In the genomic region with DNA sequence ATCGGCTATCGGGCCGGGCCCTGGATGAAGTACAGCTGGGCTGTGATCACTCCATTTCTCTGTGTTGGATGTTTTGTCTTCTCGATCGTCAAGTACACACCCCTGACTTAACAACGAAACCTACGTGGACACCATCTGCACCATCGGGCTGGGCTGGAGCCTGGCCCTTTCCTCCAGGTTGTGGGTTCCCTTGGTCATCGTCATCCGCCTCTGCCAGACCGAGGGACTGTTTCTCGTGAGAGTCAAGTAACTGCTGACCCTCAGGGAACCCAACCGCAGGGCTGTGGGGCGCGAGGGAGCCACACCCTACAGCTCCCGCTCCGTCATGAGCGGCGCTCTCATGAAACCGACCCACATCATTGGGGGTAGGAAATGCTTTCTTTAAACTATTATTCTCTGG, we compare ENCODE assay signal across 30 cellular contexts.
"Had no signal": no experiment of that assay in that cellular context is flagged by ENCODE, and none has a peak within 500 bp of the region (broad histone marks: within the 10 kb centered on the region; RNA-seq: fewer than 3 reads in every experiment).

No MANE protein-coding gene starts in this region.

- H3K36me3 Mint-ChIP-seq: activated CD4-positive, alpha-beta memory T cell treated with anti-CD3 and anti-CD28 coated beads for 36 hours; activated CD8-positive, alpha-beta memory T cell treated with anti-CD3 and anti-CD28 coated beads, Interleukin-2, amount 10 ng/mL, durations not matched to agents 7 days and 5 days; activated naive CD4-positive, alpha-beta T cell treated with anti-CD3 and anti-CD28 coated beads, Interleukin-2, amount 50 U/mL, for 24 hours; activated naive CD8-positive, alpha-beta T cell treated with anti-CD3 and anti-CD28 coated beads, Interleukin-2, amount 10 ng/mL, durations not matched to agents 7 days and 5 days had no signal

- H3K27ac ChIP-seq: brain microvascular endothelial cell, epithelial cell of prostate, esophagus squamous epithelium, gastroesophageal sphincter had no signal

- H3K27me3 Mint-ChIP-seq: activated CD4-positive, alpha-beta memory T cell treated with anti-CD3 and anti-CD28 coated beads for 36 hours; activated CD4-positive, alpha-beta T cell treated with anti-CD3 and anti-CD28 coated beads for 36 hours; activated CD4-positive, alpha-beta T cell treated with anti-CD3 and anti-CD28 coated beads, Interleukin-2, amount 10 ng/mL, durations not matched to agents 24 days and 14 days; activated CD8-positive, alpha-beta memory T cell treated with anti-CD3 and anti-CD28 coated beads, Interleukin-2, amount 10 ng/mL, durations not matched to agents 7 days and 5 days; activated naive CD4-positive, alpha-beta T cell treated with anti-CD3 and anti-CD28 coated beads, Interleukin-2, amount 50 U/mL, for 24 hours; activated naive CD8-positive, alpha-beta T cell treated with anti-CD3 and anti-CD28 coated beads, Interleukin-2, amount 10 ng/mL, durations not matched to agents 7 days and 5 days; central memory CD8-positive, alpha-beta T cell had no signal

- H3K4me1 Mint-ChIP-seq: activated CD4-positive, alpha-beta T cell treated with anti-CD3 and anti-CD28 coated beads for 36 hours; activated CD4-positive, alpha-beta T cell treated with anti-CD3 and anti-CD28 coated beads, Interleukin-2, amount 10 ng/mL, durations not matched to agents 24 days and 14 days; activated CD8-positive, alpha-beta memory T cell treated with anti-CD3 and anti-CD28 coated beads, Interleukin-2, amount 10 ng/mL, durations not matched to agents 7 days and 5 days; activated naive CD4-positive, alpha-beta T cell treated with anti-CD3 and anti-CD28 coated beads, Interleukin-2, amount 50 U/mL, for 24 hours; activated naive CD8-positive, alpha-beta T cell treated with anti-CD3 and anti-CD28 coated beads, Interleukin-2, amount 10 ng/mL, durations not matched to agents 7 days and 5 days; central memory CD8-positive, alpha-beta T cell had no signal

- FAIRE-seq: astrocyte, colon, endometrium, endothelial cell of umbilical vein had no signal

- H3K36me3 ChIP-seq: brain microvascular endothelial cell, esophagus squamous epithelium, gastroesophageal sphincter had no signal

- H3K9me3 ChIP-seq: gastroesophageal sphincter had no signal

- H3K4me3 ChIP-seq: esophagus squamous epithelium, gastroesophageal sphincter had no signal

- H3K9me3 Mint-ChIP-seq: activated naive CD4-positive, alpha-beta T cell treated with anti-CD3 and anti-CD28 coated beads, Interleukin-2, amount 50 U/mL, for 24 hours had no signal

- H3K27me3 ChIP-seq: brain microvascular endothelial cell, esophagus squamous epithelium, gastroesophageal sphincter had no signal

- ATAC-seq: activated CD4-positive, alpha-beta T cell treated with anti-CD3 and anti-CD28 coated beads for 36 hours; activated CD8-positive, alpha-beta memory T cell treated with anti-CD3 and anti-CD28 coated beads, Interleukin-2, amount 10 ng/mL, durations not matched to agents 7 days and 5 days; activated CD8-positive, alpha-beta T cell treated with anti-CD3 and anti-CD28 coated beads, Interleukin-2, amount 10 ng/mL, durations not matched to agents 7 days and 5 days; gastroesophageal sphincter had no signal

- H3K27ac Mint-ChIP-seq: activated CD4-positive, alpha-beta memory T cell treated with anti-CD3 and anti-CD28 coated beads for 36 hours; activated CD4-positive, alpha-beta T cell treated with anti-CD3 and anti-CD28 coated beads for 36 hours; activated CD4-positive, alpha-beta T cell treated with anti-CD3 and anti-CD28 coated beads, Interleukin-2, amount 10 ng/mL, durations not matched to agents 24 days and 14 days; activated CD8-positive, alpha-beta memory T cell treated with anti-CD3 and anti-CD28 coated beads, Interleukin-2, amount 10 ng/mL, durations not matched to agents 7 days and 5 days; activated CD8-positive, alpha-beta T cell treated with anti-CD3 and anti-CD28 coated beads, Interleukin-2, amount 10 ng/mL, durations not matched to agents 7 days and 5 days; activated naive CD4-positive, alpha-beta T cell treated with anti-CD3 and anti-CD28 coated beads for 36 hours; activated naive CD4-positive, alpha-beta T cell treated with anti-CD3 and anti-CD28 coated beads, Interleukin-2, amount 50 U/mL, for 24 hours; activated naive CD8-positive, alpha-beta T cell treated with anti-CD3 and anti-CD28 coated beads, Interleukin-2, amount 10 ng/mL, durations not matched to agents 7 days and 5 days; activated T-helper 1 cell treated with anti-CD3 and anti-CD28 coated beads, Interleukin-12 subunit alpha, Interleukin-12 subunit beta, Interleukin-2, Interleukin-4 antibody, amounts not matched to agents 30 ng/mL and 10 ng/mL and 1 ng/mL, durations not matched to agents 14 hours and 24 hours and 36 hours; activated T-helper 2 cell treated with anti-CD3 and anti-CD28 coated beads, Interferon-gamma antibody, Interleukin-2, Interleukin-4, amounts not matched to agents 10 μg/mL and 5 μg/mL and 100 μg/mL, durations not matched to agents 14 hours and 24 hours and 36 hours had no signal

- H3K4me3 Mint-ChIP-seq: activated CD4-positive, alpha-beta memory T cell treated with anti-CD3 and anti-CD28 coated beads for 36 hours; activated CD4-positive, alpha-beta T cell treated with anti-CD3 and anti-CD28 coated beads for 36 hours; activated CD4-positive, alpha-beta T cell treated with anti-CD3 and anti-CD28 coated beads, Interleukin-2, amount 10 ng/mL, durations not matched to agents 24 days and 14 days; activated CD8-positive, alpha-beta memory T cell treated with anti-CD3 and anti-CD28 coated beads, Interleukin-2, amount 10 ng/mL, durations not matched to agents 7 days and 5 days; activated CD8-positive, alpha-beta T cell treated with anti-CD3 and anti-CD28 coated beads, Interleukin-2, amount 10 ng/mL, durations not matched to agents 7 days and 5 days; activated naive CD4-positive, alpha-beta T cell treated with anti-CD3 and anti-CD28 coated beads for 36 hours; activated naive CD4-positive, alpha-beta T cell treated with anti-CD3 and anti-CD28 coated beads, Interleukin-2, amount 50 U/mL, for 24 hours; activated naive CD8-positive, alpha-beta T cell treated with anti-CD3 and anti-CD28 coated beads, Interleukin-2, amount 10 ng/mL, durations not matched to agents 7 days and 5 days; activated T-helper 1 cell treated with anti-CD3 and anti-CD28 coated beads, Interleukin-12 subunit alpha, Interleukin-12 subunit beta, Interleukin-2, Interleukin-4 antibody, amounts not matched to agents 30 ng/mL and 10 ng/mL and 1 ng/mL, durations not matched to agents 14 hours and 24 hours and 36 hours; central memory CD8-positive, alpha-beta T cell had no signal

- DNase-seq: activated CD4-positive, alpha-beta memory T cell treated with anti-CD3 and anti-CD28 coated beads for 36 hours; activated CD4-positive, alpha-beta T cell treated with anti-CD3 and anti-CD28 coated beads for 36 hours; activated CD4-positive, alpha-beta T cell treated with anti-CD3 and anti-CD28 coated beads, Interleukin-2, amount 10 ng/mL, durations not matched to agents 24 days and 14 days; activated CD4-positive, CD25-positive, alpha-beta regulatory T cell; activated CD4-positive, CD25-positive, alpha-beta regulatory T cell treated with anti-CD3 and anti-CD28 coated beads, Interleukin-2, amount 50 U/mL, for 72 hours; activated CD8-positive, alpha-beta memory T cell treated with anti-CD3 and anti-CD28 coated beads, Interleukin-2, amount 10 ng/mL, durations not matched to agents 7 days and 5 days; activated CD8-positive, alpha-beta memory T cell treated with anti-CD3 and anti-CD28 coated beads, Interleukin-2, amount 50 U/mL, for 4 hours; activated CD8-positive, alpha-beta T cell treated with anti-CD3 and anti-CD28 coated beads, Interleukin-2, amount 10 ng/mL, durations not matched to agents 7 days and 5 days; activated effector memory CD4-positive, alpha-beta T cell treated with anti-CD3 and anti-CD28 coated beads, Interleukin-2, amount 50 U/mL, for 16 hours; activated naive CD4-positive, alpha-beta T cell treated with anti-CD3 and anti-CD28 coated beads for 36 hours; activated naive CD8-positive, alpha-beta T cell treated with anti-CD3 and anti-CD28 coated beads, Interleukin-2, amount 10 ng/mL, durations not matched to agents 7 days and 5 days; activated T-cell treated with anti-CD3 and anti-CD28 coated beads, Interleukin-2, amount 50 U/mL, for 1 hour; activated T-cell treated with anti-CD3 and anti-CD28 coated beads, Interleukin-2, amount 50 U/mL, for 48 hours; amniotic stem cell; anterior cingulate cortex; brain microvascular endothelial cell; effector CD8-positive, alpha-beta T cell; esophagus squamous epithelium; foreskin melanocyte; T-helper 2 cell had no signal

- H3K4me1 ChIP-seq: esophagus squamous epithelium, gastroesophageal sphincter had no signal
